In the genomic region with DNA sequence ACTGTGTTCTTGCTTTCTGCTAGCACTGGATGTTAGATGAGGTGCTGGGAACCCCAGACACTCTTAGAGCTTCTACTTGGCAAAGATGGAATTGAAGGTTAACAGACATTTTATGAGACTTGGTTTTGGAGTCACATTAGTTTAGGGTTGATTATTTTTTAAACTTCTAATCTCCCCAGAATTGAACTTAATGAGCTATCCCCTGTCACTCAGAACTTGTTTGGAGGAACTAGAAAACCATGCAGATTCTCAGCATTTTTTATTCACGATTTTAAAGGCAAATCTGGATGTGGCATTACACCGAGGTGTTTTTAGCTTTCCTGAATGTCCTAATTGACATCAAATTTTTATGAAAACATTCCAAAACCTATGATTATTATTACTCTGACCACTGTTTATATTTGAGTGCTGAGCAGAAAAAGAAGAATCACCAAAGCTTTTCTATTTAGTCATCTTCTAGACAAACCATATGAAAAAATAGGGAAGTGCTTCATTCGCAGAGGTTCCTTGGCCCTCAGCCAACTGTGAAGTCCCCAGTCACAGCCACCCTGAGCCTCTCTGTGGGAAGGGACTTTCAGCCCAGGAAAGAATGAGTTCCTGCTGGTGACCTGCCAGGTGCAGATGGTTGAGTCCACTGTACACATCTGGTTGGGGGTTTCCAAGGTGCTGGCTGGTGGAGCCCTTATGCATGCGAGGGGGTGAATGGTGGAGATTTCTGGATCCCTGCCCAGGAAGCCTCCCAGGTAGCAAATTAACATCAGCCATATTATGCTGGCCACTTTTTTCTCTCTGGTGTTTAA, we compare ENCODE assay signal across 9 cellular contexts.
DNase-seq lines count a peak whose midpoint lies in the region; ATAC-seq and TF ChIP-seq lines count a peak whose summit lies in the region.
"Had no signal": no experiment of that assay in that cellular context is flagged by ENCODE, and none has a peak within 500 bp of the region (broad histone marks: within the 10 kb centered on the region; RNA-seq: fewer than 3 reads in every experiment).

No MANE protein-coding gene starts in this region.

- H3K9me3 ChIP-seq in lung (ENCODE audit: control insufficient read depth in 2 of 2, insufficient read depth in 1 of 2, low read length in 1 of 2), result no peaks in the 10 kb centered on the region

- no peak overlapping the region for H3K27ac ChIP-seq in lung (ENCODE audit: low read depth in 1 of 2, low read length in 1 of 2)

- DNase-seq in ELR (ENCODE audit: low read depth), result peak; percentile 27
- DNase-seq in NOMO-1 (lab: John Stamatoyannopoulos, UW; ENCODE audit: unreplicated experiment in 2 of 2), result peak; percentile 43 to 74
- peak; percentile 45 for DNase-seq in lung (ENCODE audit: low spot score)
- no peak for DNase-seq in amniotic stem cell (lab: John Stamatoyannopoulos, UW)
- no peak for DNase-seq in dedifferentiated amniotic fluid mesenchymal stem cell (ENCODE audit: extremely low spot score)
- DNase-seq in SW 1271 (lab: John Stamatoyannopoulos, UW), result no peak

- TF ChIP-seq CTCF in lung (IDR thresholded peaks at IDR 0.05; ENCODE audit: control extremely low read depth, extremely low read depth), result no peak

- no peaks in the 10 kb centered on the region for H3K27me3 ChIP-seq in lung (ENCODE audit: control insufficient read depth, insufficient read depth)

- 11 to 20% methylated on average over 4 of the region's 4 CpGs for WGBS in lung, 2 donors

- H3K36me3 ChIP-seq in lung (ENCODE audit: control insufficient read depth in 2 of 2, insufficient read depth in 2 of 2, low read length in 2 of 2), result no peaks in the 10 kb centered on the region

- ATAC-seq in GM19395 (IDR thresholded peaks at IDR 0.05; ENCODE audit: unreplicated experiment), result peak; percentile 84
- peak; percentile 89 for ATAC-seq in HG03159 (IDR thresholded peaks at IDR 0.05; ENCODE audit: unreplicated experiment)
- ATAC-seq in lung (ENCODE audit: insufficient read depth, low FRiP score), result no peak
- ATAC-seq: right cardiac atrium had no signal

- peaks cover 0 to 4% of the 10 kb centered on the region in 2 donors for H3K4me1 ChIP-seq in lung (ENCODE audit: control insufficient read depth in 2 of 2, insufficient read depth in 2 of 2, low read length in 2 of 2)

- H3K4me3 ChIP-seq in lung, result no peak overlapping the region

Comparison
In these comparisons a context has a peak if more than half of its experiments do, and no peak if none do; other contexts are left out.
1. DNase-seq: peak in ELR (single experiment), NOMO-1 (2 of 2) and lung (single experiment); none in amniotic stem cell (single experiment), dedifferentiated amniotic fluid mesenchymal stem cell (single experiment) and SW 1271 (0 of 2).